Comparison of ENCODE assay signal across 8 cellular contexts in genomic region chr17:50346313-50347086, GRCh38. TPM values are rescaled to one million over a fixed set of nuclear protein-coding genes. Genes with fewer than 3 reads are reported as not detected.
DNase-seq lines count a peak whose midpoint lies in the region; ATAC-seq, FAIRE-seq and TF ChIP-seq lines count a peak whose summit lies in the region.

No MANE protein-coding gene starts in this region.

- H3K4me1 Mint-ChIP-seq in Calu3 (ENCODE audit: low read depth, unreplicated experiment) = peaks cover 21% of the 10 kb centered on the region
- peaks cover 37 to 54% (median 44%) of the 10 kb centered on the region in 3 donors for H3K4me1 Mint-ChIP-seq in naive B cell

- H3K4me2 ChIP-seq in endothelial cell of umbilical vein (ENCODE audit: insufficient read depth, low read length) = peak overlapping the region; percentile 93

- H3K36me3 Mint-ChIP-seq in Calu3 (ENCODE audit: insufficient read depth, unreplicated experiment) (peaks cover 35% of the 10 kb centered on the region), naive B cell (no peaks in the 10 kb centered on the region)

- no peak for TF ChIP-seq CTCF in Calu3 (IDR thresholded peaks at IDR 0.05; ENCODE audit: unreplicated experiment)
- TF ChIP-seq CTCF in endothelial cell of umbilical vein (IDR thresholded peaks at IDR 0.05; ENCODE audit: extremely low read depth in 1 of 2, insufficient read depth in 1 of 2, low read depth in 1 of 2, low read length in 2 of 2) = no peak

- peak overlapping the region; percentile 80 to 90 (median 84) for H3K4me3 ChIP-seq in endothelial cell of umbilical vein (replicated peaks in 1 of 3; ENCODE audit: insufficient read depth in 1 of 3, low read depth in 1 of 3, low read length in 3 of 3)
- peak overlapping the region; percentile 67 to 85 for H3K4me3 ChIP-seq in stomach smooth muscle (ENCODE audit: low read length in 2 of 2)

- H3K4me1 ChIP-seq in endothelial cell of umbilical vein (ENCODE audit: control insufficient read depth, extremely low read depth, insufficient read depth, low read length) = peaks cover 28% of the 10 kb centered on the region
- peaks cover 30% of the 10 kb centered on the region for H3K4me1 ChIP-seq in stomach smooth muscle (ENCODE audit: control insufficient read depth, insufficient read depth, low read length)

- peak; percentile 15 for FAIRE-seq in endothelial cell of umbilical vein (lab: Jason Lieb, UNC)

- POLR2A ChIA-PET in endothelial cell of umbilical vein (lab: Charles Lee) = no interaction called here

- no peaks in the 10 kb centered on the region for H3K9me1 ChIP-seq in endothelial cell of umbilical vein (replicated peaks; ENCODE audit: control insufficient read depth, extremely low read depth, insufficient read depth, low read length)

- peak; percentile 43 for ATAC-seq in GM19467 (IDR thresholded peaks at IDR 0.05; ENCODE audit: unreplicated experiment)
- ATAC-seq in HG03565 (IDR thresholded peaks at IDR 0.05; ENCODE audit: unreplicated experiment) = peak; percentile 39
- ATAC-seq in naive B cell (ENCODE audit: low read depth in 2 of 2) = peak; percentile 63 to 66

- H3K9me3 Mint-ChIP-seq in Calu3 (ENCODE audit: low read depth, unreplicated experiment) = no peaks in the 10 kb centered on the region
- H3K9me3 Mint-ChIP-seq in naive B cell = no peaks in the 10 kb centered on the region

- no TSS peak for BruUV-seq in Calu3 (replicated peaks; lab: Mats Ljungman, UMichigan)
- BruUV-seq in endothelial cell of umbilical vein (replicated peaks; lab: Mats Ljungman, UMichigan) = no TSS peak

- peak; percentile 55 for DNase-seq in Calu3
- peak; percentile 66 for DNase-seq in activated CD4-positive, alpha-beta T cell treated with anti-CD3 and anti-CD28 coated beads for 48 hours
- peak; percentile 29 for DNase-seq in endothelial cell of umbilical vein (ENCODE audit: low read depth, low spot score)
- DNase-seq in naive B cell = no peak
- DNase-seq in NCI-H1930 (lab: John Stamatoyannopoulos, UW) = no peak

- no peaks in the 10 kb centered on the region for H3K9me3 ChIP-seq in endothelial cell of umbilical vein (replicated peaks; ENCODE audit: control insufficient read depth, insufficient read depth, low read length)
- no peaks in the 10 kb centered on the region for H3K9me3 ChIP-seq in stomach smooth muscle (ENCODE audit: control insufficient read depth in 2 of 2, low read length in 2 of 2)

- H2AFZ ChIP-seq in endothelial cell of umbilical vein (ENCODE audit: low read depth, low read length) = peak overlapping the region; percentile 90

- intact Hi-C loops in Calu3 (cut with micrococcal nuclease; ENCODE audit: unreplicated experiment) (no loop called here), endothelial cell of umbilical vein (cut with micrococcal nuclease) (no loop called here)

- peaks cover 14% of the 10 kb centered on the region for H3K79me2 ChIP-seq in endothelial cell of umbilical vein (ENCODE audit: control insufficient read depth, insufficient read depth, low read length)

- H3K4me3 Mint-ChIP-seq in Calu3 (ENCODE audit: low read depth, unreplicated experiment) (peak overlapping the region; percentile 91), naive B cell (peak overlapping the region; percentile 80 to 95 (median 90))

- no peaks in the 10 kb centered on the region for H3K36me3 ChIP-seq in endothelial cell of umbilical vein (ENCODE audit: control insufficient read depth in 2 of 2, extremely low read depth in 1 of 2, insufficient read depth in 2 of 2, low read length in 2 of 2)
- no peaks in the 10 kb centered on the region for H3K36me3 ChIP-seq in stomach smooth muscle (ENCODE audit: control insufficient read depth in 2 of 2, insufficient read depth in 2 of 2, low read length in 2 of 2)

- H3K27ac Mint-ChIP-seq in Calu3 (ENCODE audit: unreplicated experiment) (peak overlapping the region; percentile 46), naive B cell (peak overlapping the region; percentile 7 to 84 (median 72))

- dilution Hi-C loops in endothelial cell of umbilical vein (cut with MboI; ENCODE audit: extremely low pct_ligation_motif_present, low sequenced_read_pairs) = no loop called here

- H3K27me3 ChIP-seq in endothelial cell of umbilical vein (ENCODE audit: control insufficient read depth in 2 of 2, insufficient read depth in 2 of 2, low read length in 2 of 2) (peaks cover 0 to 7% of the 10 kb centered on the region in 2 experiments), stomach smooth muscle (ENCODE audit: control insufficient read depth in 1 of 2, insufficient read depth in 2 of 2, low read length in 2 of 2) (no peaks in the 10 kb centered on the region)

- TF ChIP-seq POLR2A in endothelial cell of umbilical vein (IDR thresholded peaks at IDR 0.05; ENCODE audit: low read depth, low read length) = no peak

- H3K9ac ChIP-seq in endothelial cell of umbilical vein (replicated peaks; ENCODE audit: extremely low read depth, insufficient read depth, low read length) = peak overlapping the region; percentile 74
- peak overlapping the region; percentile 66 to 84 for H3K9ac ChIP-seq in stomach smooth muscle (ENCODE audit: low read length in 2 of 2)

- H3K27ac ChIP-seq in endothelial cell of umbilical vein (ENCODE audit: insufficient read depth, low read depth, low read length) (peak overlapping the region; percentile 11), stomach smooth muscle (ENCODE audit: low read length) (no peak overlapping the region)

- H3K27me3 Mint-ChIP-seq in Calu3 (ENCODE audit: unreplicated experiment) = no peaks in the 10 kb centered on the region
- no peaks in the 10 kb centered on the region for H3K27me3 Mint-ChIP-seq in naive B cell

- CTCF ChIA-PET in Calu3 (lab: Charles Lee) = interaction anchor here (0.6 to 1.7 kb wide), 5 partner anchors 16 to 254 kb away, joined by 3 to 9 read pairs (median 3); partner anchors contain the start of gene LRRC59
- CTCF ChIA-PET in endothelial cell of umbilical vein (lab: Charles Lee) = interaction anchor here (0.6 to 4.9 kb wide), 5 partner anchors 16 to 206 kb away, joined by 3 to 24 read pairs (median 3); partner anchors contain the start of gene COL1A1

- no peaks in the 10 kb centered on the region for H4K20me1 ChIP-seq in endothelial cell of umbilical vein (replicated peaks; ENCODE audit: control insufficient read depth, extremely low read depth, insufficient read depth, low read length)

TF ChIP-seq in endothelial cell of umbilical vein, 7 proteins besides CTCF, POLR2A, EP300 and RAD21:
- TF ChIP-seq FOS (IDR thresholded peaks at IDR 0.05; ENCODE audit: borderline replicate concordance, insufficient read depth, low read length) = no peak
- no peak for TF ChIP-seq POLR2AphosphoS5 (IDR thresholded peaks at IDR 0.05; ENCODE audit: insufficient read depth, low read depth, low read length)
- no peak for TF ChIP-seq JUN (IDR thresholded peaks at IDR 0.05; ENCODE audit: borderline replicate concordance, insufficient read depth, insufficient read length, low read depth)

RNA-seq across cellular contexts. Expression of gene XYLT2, which starts 0.6 kb away (rescaled TPM):
- 44.3 and 49.3 TPM in 2 replicates for total RNA-seq in Calu3 (2022)
- 26.6 and 29.9 TPM in 2 replicates for total RNA-seq in endothelial cell of umbilical vein
- 19.1 and 24.0 TPM in 2 replicates for polyA plus RNA-seq in endothelial cell of umbilical vein
- polyA plus RNA-seq in endothelial cell of umbilical vein (2011; cell fraction: cytosol; rRNA removed) = 9.4 and 12.5 TPM in 2 replicates
- polyA plus RNA-seq in endothelial cell of umbilical vein (2011; cell fraction: nucleus; rRNA removed) = 16.4 and 19.0 TPM in 2 replicates
- 19.2 and 22.9 TPM in 2 replicates for polyA plus RNA-seq in endothelial cell of umbilical vein (2012)
- polyA minus RNA-seq in endothelial cell of umbilical vein = 23.4 and 29.9 TPM in 2 replicates
- 16.8 TPM for polyA minus RNA-seq in endothelial cell of umbilical vein (2011; cell fraction: cytosol; rRNA and poly(A)+ RNA removed)
- 9.5 and 11.6 TPM in 2 replicates for polyA minus RNA-seq in endothelial cell of umbilical vein (2011; cell fraction: nucleus; rRNA and poly(A)+ RNA removed)
- polyA plus RNA-seq in naive B cell (ENCODE audit: low read depth in 6 of 6) = 10 to 100 TPM in 2 of 6 donors, 1 to 10 TPM in 4; 5.7 to 14.0 (median 9.5) TPM

RNA-seq across cellular contexts. Expression of gene MRPL27, which starts 26.5 kb away (rescaled TPM):
- total RNA-seq in Calu3 (2022) (79.0 and 84.0 TPM in 2 replicates), endothelial cell of umbilical vein (72.2 and 76.2 TPM in 2 replicates)
- polyA plus RNA-seq in endothelial cell of umbilical vein (119 and 158 TPM in 2 replicates), naive B cell (ENCODE audit: low read depth in 6 of 6) (10 to 100 TPM; 46.6 to 62.9 (median 50.4) TPM)
- 157 and 205 TPM in 2 replicates for polyA plus RNA-seq in endothelial cell of umbilical vein (2011; cell fraction: cytosol; rRNA removed)
- 89.7 and 95.0 TPM in 2 replicates for polyA plus RNA-seq in endothelial cell of umbilical vein (2011; cell fraction: nucleus; rRNA removed)
- polyA plus RNA-seq in endothelial cell of umbilical vein (2012) = 105 and 106 TPM in 2 replicates
- polyA minus RNA-seq in endothelial cell of umbilical vein = 59.8 and 61.6 TPM in 2 replicates
- 41.8 TPM for polyA minus RNA-seq in endothelial cell of umbilical vein (2011; cell fraction: cytosol; rRNA and poly(A)+ RNA removed)
- 34.1 and 37.2 TPM in 2 replicates for polyA minus RNA-seq in endothelial cell of umbilical vein (2011; cell fraction: nucleus; rRNA and poly(A)+ RNA removed)

RNA-seq across cellular contexts. Expression of gene EME1, which starts 26.5 kb away (rescaled TPM):
- total RNA-seq in Calu3 (2022) (32.6 and 33.5 TPM in 2 replicates), endothelial cell of umbilical vein (7.3 and 9.1 TPM in 2 replicates)
- polyA plus RNA-seq in endothelial cell of umbilical vein (4.3 and 5.6 TPM in 2 replicates), naive B cell (ENCODE audit: low read depth in 6 of 6) (under 1 TPM in 4 of 6 donors, not detected in 2; 0.36 to 0.87 (median 0.59) TPM)
- 5.1 and 5.2 TPM in 2 replicates for polyA plus RNA-seq in endothelial cell of umbilical vein (2011; cell fraction: cytosol; rRNA removed)
- polyA plus RNA-seq in endothelial cell of umbilical vein (2011; cell fraction: nucleus; rRNA removed) = 40.0 and 52.1 TPM in 2 replicates
- 4.0 and 7.1 TPM in 2 replicates for polyA plus RNA-seq in endothelial cell of umbilical vein (2012)
- 4.2 and 4.4 TPM in 2 replicates for polyA minus RNA-seq in endothelial cell of umbilical vein
- polyA minus RNA-seq in endothelial cell of umbilical vein (2011; cell fraction: cytosol; rRNA and poly(A)+ RNA removed) = 9.7 TPM
- 5.5 and 8.1 TPM in 2 replicates for polyA minus RNA-seq in endothelial cell of umbilical vein (2011; cell fraction: nucleus; rRNA and poly(A)+ RNA removed)

RNA-seq across cellular contexts. Expression of gene LRRC59, which starts 50.8 kb away (rescaled TPM):
- 205 and 212 TPM in 2 replicates for total RNA-seq in Calu3 (2022)
- 179 and 183 TPM in 2 replicates for total RNA-seq in endothelial cell of umbilical vein
- 88.3 and 93.9 TPM in 2 replicates for polyA plus RNA-seq in endothelial cell of umbilical vein
- polyA plus RNA-seq in endothelial cell of umbilical vein (2011; cell fraction: cytosol; rRNA removed) = 114 and 124 TPM in 2 replicates
- 80.0 and 87.0 TPM in 2 replicates for polyA plus RNA-seq in endothelial cell of umbilical vein (2011; cell fraction: nucleus; rRNA removed)
- polyA plus RNA-seq in endothelial cell of umbilical vein (2012) = 205 and 230 TPM in 2 replicates
- polyA minus RNA-seq in endothelial cell of umbilical vein = 137 and 138 TPM in 2 replicates
- 76.6 TPM for polyA minus RNA-seq in endothelial cell of umbilical vein (2011; cell fraction: cytosol; rRNA and poly(A)+ RNA removed)
- polyA minus RNA-seq in endothelial cell of umbilical vein (2011; cell fraction: nucleus; rRNA and poly(A)+ RNA removed) = 55.9 and 75.2 TPM in 2 replicates
- polyA plus RNA-seq in naive B cell (ENCODE audit: low read depth in 6 of 6) = 10 to 100 TPM; 15.4 to 29.2 (median 20.0) TPM

Comparison
In these comparisons a context has a peak if more than half of its experiments do, and no peak if none do; other contexts are left out.
1. DNase-seq: peak in Calu3 (single experiment), activated CD4-positive, alpha-beta T cell treated with anti-CD3 and anti-CD28 coated beads for 48 hours (single experiment) and endothelial cell of umbilical vein (single experiment); none in naive B cell (single experiment) and NCI-H1930 (0 of 2).
2. Peak in every context shown above with its lines, with median percentiles within 50 percentile points of each other: ATAC-seq.